Comparison of ENCODE assay signal across 8 cellular contexts in the genomic region with DNA sequence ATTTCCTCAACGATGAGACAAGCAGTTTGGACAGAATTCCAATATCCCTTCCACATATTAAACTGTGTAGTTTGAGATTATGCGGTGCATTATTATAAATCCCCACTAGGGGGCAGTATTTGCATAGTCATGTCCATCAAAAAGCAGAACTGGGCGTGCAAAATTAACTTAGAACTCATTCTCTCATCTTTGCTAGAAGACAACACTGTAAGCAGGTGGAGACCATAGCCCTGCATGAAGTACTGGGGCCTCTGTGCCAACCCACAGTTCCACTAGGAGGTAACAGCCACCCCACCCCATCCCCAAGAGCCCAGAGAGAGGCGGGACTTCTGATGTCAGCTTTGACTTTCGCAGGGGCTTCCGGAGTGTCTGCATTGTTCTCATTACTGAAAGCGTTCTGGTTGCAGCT.
DNase-seq lines count a peak whose midpoint lies in the region; ATAC-seq, FAIRE-seq and TF ChIP-seq lines count a peak whose summit lies in the region.

No MANE protein-coding gene starts in this region.

- H3K36me3 ChIP-seq in tibial artery: no peaks in the 10 kb centered on the region

- no peaks in the 10 kb centered on the region for H3K4me1 ChIP-seq in tibial artery

- no peaks in the 10 kb centered on the region for H3K9me3 ChIP-seq in tibial artery

- H3K27ac ChIP-seq in tibial artery: no peak overlapping the region

- FAIRE-seq in H54 (lab: Jason Lieb, UNC): no peak

- H3K27me3 ChIP-seq in tibial artery: no peaks in the 10 kb centered on the region

- intact Hi-C loops in tibial artery (cut with DNase I; ENCODE audit: low total_unique reads): loop anchor here (10.0 kb wide), 1 partner anchor 464 kb away; no protein-coding TSS in a partner anchor

- peak; percentile 78 to 87 for TF ChIP-seq CTCF in tibial artery (IDR thresholded peaks at IDR 0.05)

- TF ChIP-seq POLR2A in H54 (IDR thresholded peaks at IDR 0.05; ENCODE audit: low read depth, low read length): no peak

- DNase-seq in stimulated activated CD8-positive, alpha-beta memory T cell treated with anti-CD3 and anti-CD28 coated beads, Interleukin-12 subunit alpha, Interleukin-12 subunit beta, amount 100 ng/mL, for 1 hour (ENCODE audit: low read depth): peak; percentile 6
- DNase-seq in stimulated activated CD8-positive, alpha-beta memory T cell treated with anti-CD3 and anti-CD28 coated beads, Interleukin-4, amount 100 ng/mL, for 48 hours: no peak
- peak; percentile 55 for DNase-seq in LoVo (ENCODE audit: low spot score)
- peak; percentile 53 for DNase-seq in RKO (ENCODE audit: low spot score)
- peak; percentile 51 for DNase-seq in cerebellum (ENCODE audit: low spot score)
- DNase-seq in left lobe of liver (ENCODE audit: low spot score): no peak
- no peak for DNase-seq in tibial artery
- no peak for DNase-seq in H54 (ENCODE audit: insufficient read length, low spot score)

- H3K4me3 ChIP-seq in tibial artery: no peak overlapping the region

- peak; percentile 89 for ATAC-seq in left lobe of liver

Comparison
In these comparisons a context has a peak if more than half of its experiments do, and no peak if none do; other contexts are left out.
1. DNase-seq: peak in stimulated activated CD8-positive, alpha-beta memory T cell treated with anti-CD3 and anti-CD28 coated beads, Interleukin-12 subunit alpha, Interleukin-12 subunit beta, amount 100 ng/mL, for 1 hour (single experiment), LoVo (single experiment), RKO (single experiment) and cerebellum (single experiment); none in stimulated activated CD8-positive, alpha-beta memory T cell treated with anti-CD3 and anti-CD28 coated beads, Interleukin-4, amount 100 ng/mL, for 48 hours (single experiment), left lobe of liver (single experiment), tibial artery (0 of 2) and H54 (single experiment).